ENCODE assay signal across 13 cellular contexts in the genomic region with DNA sequence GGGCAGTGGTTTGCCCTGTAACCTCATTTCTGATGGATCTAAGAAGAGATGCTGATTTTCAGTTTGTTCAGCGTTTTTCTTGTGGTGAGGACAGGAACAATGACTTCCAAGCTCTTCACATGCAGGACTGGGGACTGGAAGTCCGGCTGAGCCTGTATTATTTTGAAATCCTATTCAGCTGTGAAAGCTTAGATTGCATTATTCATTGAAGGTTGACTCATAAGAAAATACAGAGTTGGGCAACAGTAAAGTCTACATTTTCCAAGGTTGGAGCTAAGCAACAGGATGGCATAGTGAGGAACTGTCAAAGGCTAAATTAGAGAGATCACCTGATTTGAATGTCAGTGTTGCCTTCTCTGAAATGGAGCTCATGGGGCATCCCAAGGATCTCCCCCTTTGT.
DNase-seq lines count a peak whose midpoint lies in the region; ATAC-seq, FAIRE-seq and TF ChIP-seq lines count a peak whose summit lies in the region.
"Had no signal": no experiment of that assay in that cellular context is flagged by ENCODE, and none has a peak within 500 bp of the region (broad histone marks: within the 10 kb centered on the region; RNA-seq: fewer than 3 reads in every experiment).

No MANE protein-coding gene starts in this region.

- H3K4me1 ChIP-seq in PC-3 (ENCODE audit: insufficient read depth, low read length) (peaks cover 49% of the 10 kb centered on the region), endothelial cell of umbilical vein (ENCODE audit: control insufficient read depth, extremely low read depth, insufficient read depth, low read length) (peaks cover 73% of the 10 kb centered on the region)

- H3F3A ChIP-seq in PC-3 (ENCODE audit: low read length, unreplicated experiment), result no peaks in the 10 kb centered on the region

- no peak for TF ChIP-seq POLR2A in endothelial cell of umbilical vein (IDR thresholded peaks at IDR 0.05; ENCODE audit: low read depth, low read length)

- H3K27me3 ChIP-seq in PC-3 (ENCODE audit: low read length) (no peaks in the 10 kb centered on the region), endothelial cell of umbilical vein (ENCODE audit: control insufficient read depth in 2 of 2, insufficient read depth in 2 of 2, low read length in 2 of 2) (no peaks in the 10 kb centered on the region)
- H3K27me3 ChIP-seq in CD4-positive, alpha-beta T cell (ENCODE audit: control insufficient read depth, insufficient read depth, low read length), result no peaks in the 10 kb centered on the region

- BruUV-seq in PC-3 (replicated peaks; lab: Mats Ljungman, UMichigan), result TSS peak; percentile 74
- BruUV-seq in endothelial cell of umbilical vein (replicated peaks; lab: Mats Ljungman, UMichigan), result no TSS peak

- peak; percentile 91 for FAIRE-seq in endothelial cell of umbilical vein (lab: Jason Lieb, UNC)
- FAIRE-seq: GM12891 had no signal

- peak overlapping the region; percentile 47; the same call in 1 of the 2 replicates for H3K4me3 ChIP-seq in PC-3 (ENCODE audit: low read length)
- H3K4me3 ChIP-seq in endothelial cell of umbilical vein (replicated peaks in 1 of 3; ENCODE audit: insufficient read depth in 1 of 3, low read depth in 1 of 3, low read length in 3 of 3), result peak overlapping the region in 1 of 3 experiments; percentile 8

- H3K4me2 ChIP-seq in PC-3 (ENCODE audit: low read length), result peak overlapping the region; percentile 73
- peak overlapping the region; percentile 81 for H3K4me2 ChIP-seq in endothelial cell of umbilical vein (ENCODE audit: insufficient read depth, low read length)

- H3K4me3 Mint-ChIP-seq in activated T-cell treated with anti-CD3 and anti-CD28 coated beads, Interleukin-2, amount 50 U/mL, for 24 hours, result no peak overlapping the region
- H3K4me3 Mint-ChIP-seq in CD4-positive, alpha-beta T cell, result no peak overlapping the region
- H3K4me3 Mint-ChIP-seq: activated CD4-positive, alpha-beta T cell treated with anti-CD3 and anti-CD28 coated beads for 36 hours had no signal

- no peaks in the 10 kb centered on the region for H3K27me3 Mint-ChIP-seq in activated T-cell treated with anti-CD3 and anti-CD28 coated beads, Interleukin-2, amount 50 U/mL, for 24 hours
- no peaks in the 10 kb centered on the region for H3K27me3 Mint-ChIP-seq in CD4-positive, alpha-beta T cell
- H3K27me3 Mint-ChIP-seq: activated CD4-positive, alpha-beta T cell treated with anti-CD3 and anti-CD28 coated beads for 36 hours had no signal

- H3K27ac ChIP-seq in PC-3 (ENCODE audit: low read length), result peak overlapping the region; percentile 90
- peak overlapping the region; percentile 98 for H3K27ac ChIP-seq in endothelial cell of umbilical vein (ENCODE audit: insufficient read depth, low read depth, low read length)
- H3K27ac ChIP-seq in CD4-positive, alpha-beta T cell (ENCODE audit: low read depth, low read length), result no peak overlapping the region

- TF ChIP-seq CTCF in PC-3 (conservative IDR thresholded peaks at IDR 0.05; ENCODE audit: low read depth, low read length) (no peak), endothelial cell of umbilical vein (IDR thresholded peaks at IDR 0.05; ENCODE audit: extremely low read depth in 1 of 2, insufficient read depth in 1 of 2, low read depth in 1 of 2, low read length in 2 of 2) (no peak), omental fat pad (IDR thresholded peaks at IDR 0.05) (no peak)
- no peak for TF ChIP-seq CTCF in CD4-positive, alpha-beta T cell (IDR thresholded peaks at IDR 0.05)

- peak; percentile 34 for DNase-seq in COLO829 (ENCODE audit: low spot score)
- DNase-seq in PC-3, result peak; percentile 70
- peak; percentile 76 for DNase-seq in endothelial cell of umbilical vein (ENCODE audit: low read depth, low spot score)
- DNase-seq in omental fat pad (ENCODE audit: low spot score), result no peak
- no peak for DNase-seq in activated T-cell treated with anti-CD3 and anti-CD28 coated beads, Interleukin-2, amount 50 U/mL, for 24 hours
- no peak for DNase-seq in CD4-positive, alpha-beta T cell
- no peak for DNase-seq in mucosa of gallbladder (ENCODE audit: low spot score)
- DNase-seq: activated CD4-positive, alpha-beta T cell treated with anti-CD3 and anti-CD28 coated beads for 36 hours; islet precursor cell; NCI-H2029; nucleus accumbens had no signal

- H2AFZ ChIP-seq in PC-3 (ENCODE audit: low read length) (peak overlapping the region; percentile 58), endothelial cell of umbilical vein (ENCODE audit: low read depth, low read length) (peak overlapping the region; percentile 28)

- H3K36me3 ChIP-seq in PC-3 (ENCODE audit: low read depth, low read length) (no peaks in the 10 kb centered on the region), endothelial cell of umbilical vein (ENCODE audit: control insufficient read depth in 2 of 2, extremely low read depth in 1 of 2, insufficient read depth in 2 of 2, low read length in 2 of 2) (no peaks in the 10 kb centered on the region)

- ATAC-seq in PC-3 (peak; percentile 63), omental fat pad (ENCODE audit: low FRiP score) (peak; percentile 79), HG03342 (IDR thresholded peaks at IDR 0.05; ENCODE audit: unreplicated experiment) (no peak)
- no peak for ATAC-seq in CD4-positive, alpha-beta T cell (ENCODE audit: poor library complexity)
- ATAC-seq: activated CD4-positive, alpha-beta T cell treated with anti-CD3 and anti-CD28 coated beads for 36 hours had no signal

- H3K36me3 Mint-ChIP-seq in activated T-cell treated with anti-CD3 and anti-CD28 coated beads, Interleukin-2, amount 50 U/mL, for 24 hours (ENCODE audit: low read depth), result no peaks in the 10 kb centered on the region
- no peaks in the 10 kb centered on the region for H3K36me3 Mint-ChIP-seq in CD4-positive, alpha-beta T cell (ENCODE audit: low read depth)

- intact Hi-C loops in PC-3 (cut with micrococcal nuclease) (loop anchor here (5.0 to 10.0 kb wide), 2 partner anchors 42 to 1670 kb away; no protein-coding TSS in a partner anchor), endothelial cell of umbilical vein (cut with micrococcal nuclease) (loop anchor here (1.0 to 10.0 kb wide), 2 partner anchors 18 to 1350 kb away; a partner anchor contains a TSS)
- intact Hi-C loops in CD4-positive, alpha-beta T cell (cut with DNase I, micrococcal nuclease), result no loop called here

- no peak overlapping the region for H3K27ac Mint-ChIP-seq in activated T-cell treated with anti-CD3 and anti-CD28 coated beads, Interleukin-2, amount 50 U/mL, for 24 hours
- H3K27ac Mint-ChIP-seq in CD4-positive, alpha-beta T cell, result no peak overlapping the region
- H3K27ac Mint-ChIP-seq: activated CD4-positive, alpha-beta T cell treated with anti-CD3 and anti-CD28 coated beads for 36 hours had no signal

- H3K9me1 ChIP-seq in endothelial cell of umbilical vein (replicated peaks; ENCODE audit: control insufficient read depth, extremely low read depth, insufficient read depth, low read length), result no peaks in the 10 kb centered on the region

- no peaks in the 10 kb centered on the region for H4K20me1 ChIP-seq in PC-3 (ENCODE audit: low read length)
- H4K20me1 ChIP-seq in endothelial cell of umbilical vein (replicated peaks; ENCODE audit: control insufficient read depth, extremely low read depth, insufficient read depth, low read length), result no peaks in the 10 kb centered on the region

- POLR2A ChIA-PET in PC-3 (lab: Charles Lee; ENCODE audit: unreplicated experiment) (no interaction called here), endothelial cell of umbilical vein (lab: Charles Lee) (interaction anchor here (1.0 to 1.6 kb wide), 2 partner anchors 17 to 41 kb away, joined by 4 to 5 read pairs; no protein-coding TSS in a partner anchor)
- POLR2A ChIA-PET in CD4-positive, alpha-beta T cell (lab: Charles Lee), result no interaction called here

- no peaks in the 10 kb centered on the region for H3K9me3 Mint-ChIP-seq in activated T-cell treated with anti-CD3 and anti-CD28 coated beads, Interleukin-2, amount 50 U/mL, for 24 hours
- no peaks in the 10 kb centered on the region for H3K9me3 Mint-ChIP-seq in CD4-positive, alpha-beta T cell

- H3K9me2 ChIP-seq in PC-3 (replicated peaks; ENCODE audit: low read length), result no peaks in the 10 kb centered on the region

- dilution Hi-C loops in endothelial cell of umbilical vein (cut with MboI; ENCODE audit: extremely low pct_ligation_motif_present, low sequenced_read_pairs), result no loop called here

- peak overlapping the region; percentile 49 for H3K9ac ChIP-seq in PC-3 (ENCODE audit: low read length)
- peak overlapping the region; percentile 82 for H3K9ac ChIP-seq in endothelial cell of umbilical vein (replicated peaks; ENCODE audit: extremely low read depth, insufficient read depth, low read length)

- H3K4me1 Mint-ChIP-seq in activated T-cell treated with anti-CD3 and anti-CD28 coated beads, Interleukin-2, amount 50 U/mL, for 24 hours (ENCODE audit: low read depth), result no peaks in the 10 kb centered on the region
- no peaks in the 10 kb centered on the region for H3K4me1 Mint-ChIP-seq in CD4-positive, alpha-beta T cell (ENCODE audit: low read depth)
- H3K4me1 Mint-ChIP-seq: activated CD4-positive, alpha-beta T cell treated with anti-CD3 and anti-CD28 coated beads for 36 hours had no signal

- H3K79me2 ChIP-seq in PC-3 (ENCODE audit: low read length) (no peaks in the 10 kb centered on the region), endothelial cell of umbilical vein (ENCODE audit: control insufficient read depth, insufficient read depth, low read length) (no peaks in the 10 kb centered on the region)

- H3K9me3 ChIP-seq in PC-3 (ENCODE audit: low read length) (no peaks in the 10 kb centered on the region), endothelial cell of umbilical vein (replicated peaks; ENCODE audit: control insufficient read depth, insufficient read depth, low read length) (no peaks in the 10 kb centered on the region)
- H3K9me3 ChIP-seq in CD4-positive, alpha-beta T cell (ENCODE audit: control insufficient read depth, low read length), result no peaks in the 10 kb centered on the region

- CTCF ChIA-PET in PC-3 (lab: Charles Lee) (interaction anchor here (0.6 kb wide), 1 partner anchor 50 kb away, joined by 3 read pairs; no protein-coding TSS in a partner anchor), endothelial cell of umbilical vein (lab: Charles Lee) (interaction anchor here (0.7 to 3.7 kb wide), 8 partner anchors 8 to 49 kb away, joined by 3 to 18 read pairs (median 7); no protein-coding TSS in a partner anchor)
- CTCF ChIA-PET in CD4-positive, alpha-beta T cell (lab: Charles Lee), result no interaction called here

TF ChIP-seq in endothelial cell of umbilical vein, 7 proteins besides CTCF, POLR2A, EP300 and RAD21 (continues in another document):
- TF ChIP-seq JUN (IDR thresholded peaks at IDR 0.05; ENCODE audit: borderline replicate concordance, insufficient read depth, insufficient read length, low read depth) (no peak), FOS (IDR thresholded peaks at IDR 0.05; ENCODE audit: borderline replicate concordance, insufficient read depth, low read length) (peak; percentile 73), GATA2 (IDR thresholded peaks at IDR 0.05; ENCODE audit: insufficient read depth, insufficient read length, low read depth, low read length) (no peak), MYC (IDR thresholded peaks at IDR 0.05; ENCODE audit: low read depth, low read length) (no peak)
- TF ChIP-seq, protein P1, sequence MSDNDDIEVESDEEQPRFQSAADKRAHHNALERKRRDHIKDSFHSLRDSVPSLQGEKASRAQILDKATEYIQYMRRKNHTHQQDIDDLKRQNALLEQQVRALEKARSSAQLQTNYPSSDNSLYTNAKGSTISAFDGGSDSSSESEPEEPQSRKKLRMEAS (IDR thresholded peaks at IDR 0.05; ENCODE audit: insufficient read depth, insufficient read length), result no peak

Comparison
In these comparisons a context has a peak if more than half of its experiments do, and no peak if none do; other contexts are left out.
1. DNase-seq: peak in COLO829 (single experiment), PC-3 (single experiment) and endothelial cell of umbilical vein (single experiment); none in omental fat pad (single experiment), activated T-cell treated with anti-CD3 and anti-CD28 coated beads, Interleukin-2, amount 50 U/mL, for 24 hours (single experiment), CD4-positive, alpha-beta T cell (0 of 10) and mucosa of gallbladder (single experiment).
2. ATAC-seq: peak in PC-3 (single experiment) and omental fat pad (single experiment); none in HG03342 (single experiment) and CD4-positive, alpha-beta T cell (single experiment).
3. intact Hi-C loops: an anchor here in PC-3 (5.0 to 10.0 kb wide) and endothelial cell of umbilical vein (1.0 to 10.0 kb wide); none called in CD4-positive, alpha-beta T cell.